Comparison of ENCODE assay signal across 19 cellular contexts in the genomic region with DNA sequence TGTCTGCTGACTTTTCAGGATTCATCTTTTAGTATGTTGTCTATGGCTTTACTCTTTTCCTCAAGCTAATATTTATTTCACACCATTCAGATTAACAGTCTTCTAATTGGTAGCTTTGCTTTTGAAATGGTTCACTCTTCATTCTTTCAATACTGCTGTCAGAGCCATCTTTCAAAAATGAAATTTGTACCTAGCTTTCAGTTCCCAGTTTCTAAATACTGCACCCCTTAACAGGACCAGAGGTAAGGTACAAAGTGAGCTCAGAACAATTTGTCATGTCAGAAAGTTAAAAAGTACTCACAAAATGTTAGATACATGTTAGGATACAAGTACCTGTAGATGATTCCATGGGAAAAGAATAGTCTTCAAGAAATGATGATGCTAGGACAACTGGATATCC.
"Had no signal": no experiment of that assay in that cellular context is flagged by ENCODE, and none has a peak within 500 bp of the region (broad histone marks: within the 10 kb centered on the region; RNA-seq: fewer than 3 reads in every experiment).

No MANE protein-coding gene starts in this region.

- H3K4me3 ChIP-seq: esophagus squamous epithelium, gastroesophageal sphincter, left ventricle myocardium inferior, lower lobe of right lung, testis, tibial nerve, upper lobe of right lung, vagina had no signal

- ATAC-seq: gastroesophageal sphincter; lower lobe of right lung; natural killer cell; sciatic nerve; stimulated activated naive B cell treated with anti-CD40 and anti-IgM and Interleukin-4, amounts not matched to agents 10 μg/mL and 1 μg/mL and 100 μg/mL, for 72 hours; stimulated activated naive CD8-positive, alpha-beta T cell treated with anti-CD3 and anti-CD28 coated beads, Interleukin-15, amount 100 ng/mL, for 72 hours; upper lobe of right lung had no signal

- H3K36me3 ChIP-seq: esophagus squamous epithelium, gastroesophageal sphincter, left ventricle myocardium inferior, lower lobe of right lung, tibial nerve, upper lobe of right lung, vagina had no signal

- DNase-seq: esophagus squamous epithelium; foreskin fibroblast; glutamatergic neuron; immature natural killer cell; left ventricle myocardium inferior; lower lobe of right lung; natural killer cell; posterior cingulate gyrus; stimulated activated CD4-positive, alpha-beta T cell treated with anti-CD3 and anti-CD28 coated beads, Interleukin-2, amount 100 ng/mL, for 24 hours; stimulated activated CD4-positive, alpha-beta T cell treated with anti-CD3 and anti-CD28 coated beads, Interleukin-4, amount 100 ng/mL, for 4 hours; stimulated activated naive B cell treated with anti-CD40 and anti-IgM and Interleukin-4, amounts not matched to agents 10 μg/mL and 1 μg/mL and 100 μg/mL, for 72 hours; stimulated activated naive CD8-positive, alpha-beta T cell treated with anti-CD3 and anti-CD28 coated beads, Interleukin-15, amount 100 ng/mL, for 72 hours; testis; upper lobe of right lung had no signal

- H3K9me3 ChIP-seq: esophagus squamous epithelium, gastroesophageal sphincter, left ventricle myocardium inferior, lower lobe of right lung, testis, tibial nerve, upper lobe of right lung, vagina had no signal

- H3K4me1 ChIP-seq: testis, upper lobe of right lung, vagina had no signal

- H3K27ac ChIP-seq: esophagus squamous epithelium, gastroesophageal sphincter, left ventricle myocardium inferior, lower lobe of right lung, testis, tibial nerve, upper lobe of right lung, vagina had no signal

- FAIRE-seq: keratinocyte had no signal

- H3K27me3 ChIP-seq: esophagus squamous epithelium, gastroesophageal sphincter, testis, tibial nerve, upper lobe of right lung, vagina had no signal
